31 cellular contexts compared by ENCODE assay signal in the genomic region with DNA sequence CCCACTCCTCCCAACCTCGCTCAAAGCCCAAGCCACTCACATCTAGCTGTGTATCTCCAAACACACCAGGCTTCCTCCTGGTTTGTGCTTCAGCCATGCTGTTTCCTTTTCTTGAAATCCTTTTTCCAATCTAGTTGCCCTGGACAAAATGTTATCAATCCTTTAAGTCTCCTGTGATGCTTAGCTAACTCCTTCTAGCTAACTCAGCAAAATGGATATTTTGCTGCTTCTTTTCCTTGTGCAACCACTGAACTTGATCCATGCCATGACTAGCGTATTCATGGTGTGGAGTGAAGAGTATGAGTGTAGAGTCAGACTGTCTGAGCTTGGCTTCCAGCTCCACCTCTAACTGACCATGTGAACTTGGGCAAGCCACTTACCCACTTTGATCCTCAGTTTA. TPM values are rescaled to one million over a fixed set of nuclear protein-coding genes. Genes with fewer than 3 reads are reported as not detected.
"Had no signal": no experiment of that assay in that cellular context is flagged by ENCODE, and none has a peak within 500 bp of the region (broad histone marks: within the 10 kb centered on the region; RNA-seq: fewer than 3 reads in every experiment).

No MANE protein-coding gene starts in this region.

- H3K4me3 ChIP-seq: esophagus squamous epithelium had no signal

- DNase-seq: activated B cell treated with CpG ODN at 0.5 μM for 24 hours; activated CD4-positive, alpha-beta T cell treated with anti-CD3 and anti-CD28 coated beads for 48 hours; activated CD4-positive, alpha-beta T cell treated with anti-CD3 and anti-CD28 coated beads, Interleukin-2, amount 50 U/mL, for 1 hour; activated CD4-positive, alpha-beta T cell treated with anti-CD3 and anti-CD28 coated beads, Interleukin-2, amount 50 U/mL, for 48 hours; activated CD8-positive, alpha-beta memory T cell treated with anti-CD3 and anti-CD28 coated beads for 24 hours; activated CD8-positive, alpha-beta T cell treated with anti-CD3 and anti-CD28 coated beads for 36 hours; activated effector memory CD4-positive, alpha-beta T cell treated with Interleukin-2 at 50 U/mL for 16 hours; activated gamma-delta T cell treated with Interleukin-2 at 50 U/mL for 16 hours; activated naive CD4-positive, alpha-beta T cell treated with anti-CD3 and anti-CD28 coated beads, Interleukin-2, amount 50 U/mL, for 16 hours; activated naive CD4-positive, alpha-beta T cell treated with Interleukin-2 at 50 U/mL for 16 hours; activated T-cell treated with anti-CD3 and anti-CD28 coated beads, Interleukin-2, amount 50 U/mL, for 4 hours; amniotic stem cell; anterior cingulate cortex; brain microvascular endothelial cell; caudate nucleus; cortex of kidney; dermis blood vessel endothelial cell; effector CD4-positive, alpha-beta T cell; effector memory CD8-positive, alpha-beta T cell; erythroblast; esophagus squamous epithelium; foreskin melanocyte; head of caudate nucleus; T-helper 17 cell; T1000; WERI-Rb-1 had no signal

- H3K27me3 ChIP-seq: brain microvascular endothelial cell, esophagus squamous epithelium had no signal

- H3K36me3 ChIP-seq: brain microvascular endothelial cell, esophagus squamous epithelium, WERI-Rb-1 had no signal

- FAIRE-seq: astrocyte, colon had no signal

- H3K9me3 ChIP-seq: esophagus squamous epithelium had no signal

- H3K27ac ChIP-seq: brain microvascular endothelial cell, esophagus squamous epithelium, WERI-Rb-1 had no signal

- ATAC-seq: activated CD4-positive, CD25-positive, alpha-beta regulatory T cell treated with anti-CD3 and anti-CD28 coated beads, Interleukin-2, amount 50 U/mL, for 24 hours; activated CD8-positive, alpha-beta T cell treated with anti-CD3 and anti-CD28 coated beads for 36 hours; activated T-cell treated with anti-CD3 and anti-CD28 coated beads, Interleukin-2, amount 50 U/mL, for 4 hours; activated T-helper 17 cell treated with anti-CD3 and anti-CD28 coated beads, Interleukin-2, amount 50 U/mL, for 72 hours; effector memory CD8-positive, alpha-beta T cell; T-helper 17 cell had no signal

RNA-seq across cellular contexts. Expression of a gene that starts 33.9 kb away (rescaled TPM):
- total RNA-seq: fibroblast of villous mesenchyme had no signal
